In genomic region chr12:116381744-116382455, GRCh38 we compare ENCODE assay signal across 9 cellular contexts.
DNase-seq lines count a peak whose midpoint lies in the region; ATAC-seq and TF ChIP-seq lines count a peak whose summit lies in the region.
"Had no signal": no experiment of that assay in that cellular context is flagged by ENCODE, and none has a peak within 500 bp of the region (broad histone marks: within the 10 kb centered on the region; RNA-seq: fewer than 3 reads in every experiment).

No MANE protein-coding gene starts in this region.

- no peak for ATAC-seq in upper lobe of right lung
- no peak for ATAC-seq in HG03097 (IDR thresholded peaks at IDR 0.05; ENCODE audit: low FRiP score, unreplicated experiment)

- no peaks in the 10 kb centered on the region for H3K27me3 ChIP-seq in upper lobe of right lung

- DNase-seq in GM04504 (ENCODE audit: low read depth) (peak; percentile 97), SW480 (ENCODE audit: low spot score) (peak; percentile 51), fibroblast of villous mesenchyme (ENCODE audit: low read depth) (peak; percentile 93), retinal pigment epithelial cell (ENCODE audit: low read depth) (peak; percentile 72), NCI-H187 treated with DMSO at 0.1 percent for 48 hours (lab: John Stamatoyannopoulos, UW) (no peak), upper lobe of right lung (no peak)
- DNase-seq in activated effector memory CD4-positive, alpha-beta T cell treated with Interleukin-2 at 50 U/mL for 16 hours, result no peak
- DNase-seq: NCI-H2029 treated with DMSO at 0.1 percent for 48 hours had no signal

- no peak overlapping the region for H3K27ac ChIP-seq in upper lobe of right lung

- no peak for TF ChIP-seq CTCF in fibroblast of villous mesenchyme (IDR thresholded peaks at IDR 0.05; ENCODE audit: insufficient read depth, low read depth, low read length)
- TF ChIP-seq CTCF in retinal pigment epithelial cell (conservative IDR thresholded peaks at IDR 0.05; ENCODE audit: low read depth, low read length), result no peak
- TF ChIP-seq CTCF in upper lobe of right lung (IDR thresholded peaks at IDR 0.05), result no peak

- no peaks in the 10 kb centered on the region for H3K36me3 ChIP-seq in upper lobe of right lung

- H3K4me3 ChIP-seq in fibroblast of villous mesenchyme (ENCODE audit: low read depth, low read length), result peak overlapping the region; percentile 4
- H3K4me3 ChIP-seq in retinal pigment epithelial cell (ENCODE audit: low read length), result peak overlapping the region; percentile 12
- no peak overlapping the region for H3K4me3 ChIP-seq in upper lobe of right lung

- intact Hi-C loops in upper lobe of right lung (cut with DNase I), result no loop called here

- H3K9me3 ChIP-seq in upper lobe of right lung, result no peaks in the 10 kb centered on the region

- H3K4me1 ChIP-seq in upper lobe of right lung, result peaks cover 23% of the 10 kb centered on the region

Comparison
In these comparisons a context has a peak if more than half of its experiments do, and no peak if none do; other contexts are left out.
1. DNase-seq: peak in GM04504 (single experiment), SW480 (single experiment), fibroblast of villous mesenchyme (single experiment) and retinal pigment epithelial cell (single experiment); none in NCI-H187 treated with DMSO at 0.1 percent for 48 hours (single experiment), activated effector memory CD4-positive, alpha-beta T cell treated with Interleukin-2 at 50 U/mL for 16 hours (single experiment) and upper lobe of right lung (single experiment).